Comparison of ENCODE assay signal across 9 cellular contexts in the genomic region with DNA sequence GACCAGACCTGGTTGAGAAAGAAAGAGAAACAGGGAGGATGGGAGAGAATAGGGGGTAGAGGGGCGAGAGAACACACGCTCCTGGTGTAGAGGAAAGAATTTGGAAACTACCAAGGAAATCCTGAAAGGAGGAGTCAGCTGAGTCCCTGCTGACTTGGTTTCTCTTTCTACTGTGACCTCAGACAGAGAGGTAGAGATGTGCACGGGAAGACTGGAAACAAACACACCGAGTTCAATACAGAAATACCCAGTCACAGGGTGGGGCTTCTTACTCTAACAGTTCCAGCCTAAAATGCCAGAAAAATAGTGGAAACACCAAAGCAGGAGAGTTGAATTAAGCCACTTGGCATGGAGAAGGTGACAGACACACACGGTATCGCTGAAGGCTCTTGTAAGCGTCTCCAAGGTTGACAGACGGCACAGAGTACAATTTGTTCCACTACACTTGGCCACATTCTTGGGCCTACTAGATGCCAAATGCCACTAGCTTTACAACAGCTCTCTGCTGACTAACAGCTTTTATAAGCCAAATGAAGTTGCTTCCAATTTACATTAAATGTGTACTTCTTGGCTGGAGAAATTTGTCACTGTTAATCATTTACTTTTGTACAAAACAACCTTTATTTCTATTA. TPM values are rescaled to one million over a fixed set of nuclear protein-coding genes. Genes with fewer than 3 reads are reported as not detected.
DNase-seq lines count a peak whose midpoint lies in the region; ATAC-seq, FAIRE-seq and TF ChIP-seq lines count a peak whose summit lies in the region.
"Had no signal": no experiment of that assay in that cellular context is flagged by ENCODE, and none has a peak within 500 bp of the region (broad histone marks: within the 10 kb centered on the region; RNA-seq: fewer than 3 reads in every experiment).

No MANE protein-coding gene starts in this region.

- peaks cover 10 to 58% (median 26%) of the 10 kb centered on the region in 3 donors for H3K4me1 ChIP-seq in esophagus squamous epithelium

- H3K9me3 Mint-ChIP-seq in natural killer cell: no peaks in the 10 kb centered on the region

- H3K4me1 Mint-ChIP-seq in natural killer cell: peaks cover 49 to 52% of the 10 kb centered on the region in 2 donors

- H3K4me3 Mint-ChIP-seq in natural killer cell: peak overlapping the region; percentile 69

- peak; percentile 56 to 61 (median 56) for ATAC-seq in natural killer cell
- ATAC-seq in GM19452 (IDR thresholded peaks at IDR 0.05; ENCODE audit: unreplicated experiment): no peak
- no peak for ATAC-seq in GM19463 (IDR thresholded peaks at IDR 0.05; ENCODE audit: unreplicated experiment)
- ATAC-seq in HG02852 (IDR thresholded peaks at IDR 0.05; ENCODE audit: unreplicated experiment): no peak
- no peak for ATAC-seq in GM21515 (IDR thresholded peaks at IDR 0.05; ENCODE audit: unreplicated experiment)

- TF ChIP-seq CTCF in esophagus squamous epithelium (IDR thresholded peaks at IDR 0.05): no peak
- no peak for TF ChIP-seq CTCF in natural killer cell (IDR thresholded peaks at IDR 0.05)

- WGBS in esophagus squamous epithelium, 2 donors: 26 to 30% methylated on average over 8 of the region's 8 CpGs

- H3K27me3 Mint-ChIP-seq in natural killer cell (ENCODE audit: low read depth in 2 of 2): no peaks in the 10 kb centered on the region

- no peaks in the 10 kb centered on the region for H3K27me3 ChIP-seq in esophagus squamous epithelium

- H3K27ac ChIP-seq in esophagus squamous epithelium: peak overlapping the region; percentile 52 to 85 (median 84)

- no peak for TF ChIP-seq POLR2A in esophagus squamous epithelium (IDR thresholded peaks at IDR 0.05)

- peak overlapping the region in 2 of 4 donors; percentile 4 to 34 for H3K4me3 ChIP-seq in esophagus squamous epithelium

- no peaks in the 10 kb centered on the region for H3K36me3 ChIP-seq in esophagus squamous epithelium

- no peaks in the 10 kb centered on the region for H3K36me3 Mint-ChIP-seq in natural killer cell

- intact Hi-C loops in esophagus squamous epithelium (cut with DNase I): no loop called here
- intact Hi-C loops in natural killer cell (cut with micrococcal nuclease): no loop called here

- H3K9me3 ChIP-seq in esophagus squamous epithelium: no peaks in the 10 kb centered on the region

- peak; percentile 16 for DNase-seq in A172 (ENCODE audit: low spot score)
- peak; percentile 3 for DNase-seq in RCC 7860 (ENCODE audit: low spot score)
- no peak for DNase-seq in esophagus squamous epithelium (lab: John Stamatoyannopoulos, UW)
- DNase-seq in natural killer cell: no peak
- DNase-seq: NCI-H2029 had no signal

- peak overlapping the region; percentile 81 to 84 for H3K27ac Mint-ChIP-seq in natural killer cell

- FAIRE-seq in RCC 7860 (lab: Jason Lieb, UNC): no peak

RNA-seq across cellular contexts. Expression of gene LATS2, which starts 28.0 kb away (rescaled TPM):
- total RNA-seq in A172 (2014; rRNA removed; shearing (Covaris generic)): 12.1 and 13.5 TPM in 2 replicates
- 10 to 100 TPM in 2 of 4 donors, 1 to 10 TPM in 2; 7.7 to 18.9 (median 10.7) TPM for total RNA-seq in esophagus squamous epithelium
- 10 to 100 TPM; 28.8 to 34.8 (median 29.0) TPM for total RNA-seq in natural killer cell

Comparison
In these comparisons a context has a peak if more than half of its experiments do, and no peak if none do; other contexts are left out.
1. DNase-seq: peak in A172 (single experiment) and RCC 7860 (single experiment); none in esophagus squamous epithelium (single experiment) and natural killer cell (single experiment).
2. ATAC-seq: peak in natural killer cell (3 of 3); none in GM19452 (single experiment), GM19463 (single experiment), HG02852 (single experiment) and GM21515 (single experiment).